ENCODE assay signal across 8 cellular contexts in genomic region chr19:13022111-13022858, GRCh38. TPM values are rescaled to one million over a fixed set of nuclear protein-coding genes. Genes with fewer than 3 reads are reported as not detected.
A peak's percentile ranks its signal among the peaks of the same experiment; 100 is the strongest.
DNase-seq lines count a peak whose midpoint lies in the region; ATAC-seq and TF ChIP-seq lines count a peak whose summit lies in the region.

No MANE protein-coding gene starts in this region.

- no peak for TF ChIP-seq CTCF in transverse colon (IDR thresholded peaks at IDR 0.05)

- DNase-seq in activated T-cell treated with anti-CD3 and anti-CD28 coated beads, Interleukin-2, amount 50 U/mL, for 4 hours: no peak
- no peak for DNase-seq in activated T-cell treated with anti-CD3 and anti-CD28 coated beads, Interleukin-2, amount 50 U/mL, for 48 hours
- DNase-seq in adipocyte (ENCODE audit: low read depth) (peak; percentile 33), left kidney (ENCODE audit: low read depth, low spot score) (peak; percentile 46), transverse colon (no peak), NAMALWA (ENCODE audit: low spot score) (no peak)

- H3K27me3 ChIP-seq in adipocyte (replicated peaks; ENCODE audit: control insufficient read depth, insufficient read depth, low read length) (no peaks in the 10 kb centered on the region), transverse colon (no peaks in the 10 kb centered on the region)

- peaks cover 15% of the 10 kb centered on the region for H3K4me1 Mint-ChIP-seq in activated T-cell treated with anti-CD3 and anti-CD28 coated beads, Interleukin-2, amount 50 U/mL, for 4 hours (ENCODE audit: low read depth)

- peak overlapping the region; percentile 87 to 91 (median 90) for H3K27ac ChIP-seq in transverse colon

- peaks cover 79% of the 10 kb centered on the region for H3K4me1 ChIP-seq in adipocyte (ENCODE audit: control insufficient read depth, insufficient read depth, low read length)
- peaks cover 56 to 100% (median 85%) of the 10 kb centered on the region in 4 donors for H3K4me1 ChIP-seq in transverse colon

- H3K9ac ChIP-seq in adipocyte (ENCODE audit: low read length): peak overlapping the region; percentile 97

- peak overlapping the region; percentile 50 for H3K4me3 Mint-ChIP-seq in activated T-cell treated with anti-CD3 and anti-CD28 coated beads, Interleukin-2, amount 50 U/mL, for 4 hours

- no peaks in the 10 kb centered on the region for H3K9me3 ChIP-seq in adipocyte (ENCODE audit: control insufficient read depth, low read length)
- no peaks in the 10 kb centered on the region for H3K9me3 ChIP-seq in transverse colon

- H3K36me3 ChIP-seq in adipocyte (ENCODE audit: control insufficient read depth, insufficient read depth, low read length, severe bottlenecking) (peaks cover 3% of the 10 kb centered on the region), transverse colon (no peaks in the 10 kb centered on the region)

- 14 to 18% methylated on average over 10 to 22 of the region's 22 CpGs for WGBS in transverse colon (ENCODE audit: low coverage in 1 of 2), 2 donors

- in situ Hi-C loops in transverse colon (cut with MboI; ENCODE audit: low pct_ligation_motif_present in 1 of 4, low pct_unique_long_range_greater_than_20kb in 1 of 4, low sequenced_read_pairs in 3 of 4): no loop called here

- peaks cover 40% of the 10 kb centered on the region for H3K27me3 Mint-ChIP-seq in activated T-cell treated with anti-CD3 and anti-CD28 coated beads, Interleukin-2, amount 50 U/mL, for 4 hours (ENCODE audit: low read depth)

- TF ChIP-seq EP300 in transverse colon (IDR thresholded peaks at IDR 0.05; ENCODE audit: low read depth): no peak

- ATAC-seq in activated T-cell treated with anti-CD3 and anti-CD28 coated beads, Interleukin-2, amount 50 U/mL, for 4 hours: no peak
- ATAC-seq in HG03521 (IDR thresholded peaks at IDR 0.05; ENCODE audit: unreplicated experiment): no peak
- ATAC-seq in GM21423 (IDR thresholded peaks at IDR 0.05; ENCODE audit: unreplicated experiment): no peak

- TF ChIP-seq POLR2A in transverse colon (IDR thresholded peaks at IDR 0.05): no peak

- H3K36me3 Mint-ChIP-seq in activated T-cell treated with anti-CD3 and anti-CD28 coated beads, Interleukin-2, amount 50 U/mL, for 4 hours (ENCODE audit: insufficient read depth): peaks cover 10% of the 10 kb centered on the region

- H3K4me3 ChIP-seq in adipocyte (ENCODE audit: low read length) (peak overlapping the region; percentile 74), transverse colon (peak overlapping the region in 3 of 4 donors; percentile 24 to 45 (median 32))

- no peaks in the 10 kb centered on the region for H3K9me3 Mint-ChIP-seq in activated T-cell treated with anti-CD3 and anti-CD28 coated beads, Interleukin-2, amount 50 U/mL, for 4 hours

- intact Hi-C loops in transverse colon (cut with DNase I; ENCODE audit: low total_unique reads): no loop called here

RNA-seq across cellular contexts. Expression of gene NFIX, which starts 27.0 kb away (rescaled TPM):
- total RNA-seq in activated T-cell treated with anti-CD3 and anti-CD28 coated beads, Interleukin-2, amount 50 U/mL, for 4 hours: 10 to 100 TPM; 11.1 to 20.4 (median 16.1) TPM
- 10 to 100 TPM; 25.4 to 53.1 (median 29.3) TPM for total RNA-seq in transverse colon

RNA-seq across cellular contexts. Expression of gene DAND5, which starts 52.9 kb away (rescaled TPM):
- not detected for total RNA-seq in activated T-cell treated with anti-CD3 and anti-CD28 coated beads, Interleukin-2, amount 50 U/mL, for 4 hours
- under 1 TPM in 2 of 4 donors, not detected in 2; 0.27 to 0.32 TPM for total RNA-seq in transverse colon

Comparison
In these comparisons a context has a peak if more than half of its experiments do, and no peak if none do; other contexts are left out.
1. DNase-seq: peak in adipocyte (single experiment) and left kidney (single experiment); none in activated T-cell treated with anti-CD3 and anti-CD28 coated beads, Interleukin-2, amount 50 U/mL, for 4 hours (single experiment), activated T-cell treated with anti-CD3 and anti-CD28 coated beads, Interleukin-2, amount 50 U/mL, for 48 hours (0 of 2), transverse colon (single experiment) and NAMALWA (single experiment).